In the genomic region with DNA sequence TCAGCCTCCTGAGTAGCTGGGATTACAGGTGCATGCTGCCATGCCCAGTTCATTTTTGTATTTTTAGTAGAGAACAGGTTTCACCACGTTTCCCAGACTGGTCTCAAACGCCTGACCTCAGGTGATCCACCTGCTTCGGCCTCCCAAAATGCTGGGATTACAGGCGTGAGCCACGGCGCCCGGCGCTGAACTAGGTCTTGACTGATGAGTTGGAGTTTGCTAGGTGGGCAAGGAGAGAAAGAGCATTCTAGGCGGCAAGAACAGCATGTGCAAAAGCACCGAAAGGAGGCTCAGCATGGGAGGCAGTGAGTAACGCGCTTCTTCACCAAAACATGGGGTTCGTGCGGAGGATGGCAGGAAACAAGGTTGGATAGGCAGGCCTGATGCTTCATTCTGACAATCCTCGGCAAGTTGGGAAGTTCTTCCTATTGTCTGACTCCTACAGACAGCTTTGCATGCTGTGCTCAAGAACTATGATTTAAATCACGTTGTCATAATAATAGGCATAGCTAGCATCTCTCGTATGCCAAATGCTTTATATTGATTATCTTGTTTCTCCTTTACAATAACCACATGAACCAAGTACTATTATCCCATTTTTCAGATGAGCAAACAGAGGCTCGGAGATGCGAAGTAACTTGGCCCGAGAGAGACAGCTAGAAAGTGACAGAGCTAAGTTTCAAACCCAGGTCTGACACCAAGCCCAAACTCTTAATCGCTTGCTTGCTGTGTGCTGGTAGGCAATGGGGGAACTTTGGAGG, we compare ENCODE assay signal across 1 cellular context.
TF ChIP-seq lines count a peak whose summit lies in the region.

No MANE protein-coding gene starts in this region.

TF ChIP-seq in K562, 482 proteins besides CTCF, POLR2A, EP300 and RAD21:
- TF ChIP-seq MBD2 (IDR thresholded peaks at IDR 0.05; ENCODE audit: borderline replicate concordance, low read depth): no peak
- TF ChIP-seq RBM25 (IDR thresholded peaks at IDR 0.05; ENCODE audit: low read depth, low read length, severe bottlenecking): peak; percentile 57
- no peak for TF ChIP-seq GABPB1 (CRISPR knock-in tag; IDR thresholded peaks at IDR 0.05)
- no peak for TF ChIP-seq MEF2D (tag; conservative IDR thresholded peaks at IDR 0.05; ENCODE audit: low read depth)
- no peak for TF ChIP-seq ZNF175 (CRISPR knock-in tag; IDR thresholded peaks at IDR 0.05; ENCODE audit: low read depth)
- TF ChIP-seq BCOR (IDR thresholded peaks at IDR 0.05): peak; percentile 49; the same call in 1 of the 2 replicates
